ENCODE assay signal across 14 cellular contexts in genomic region chr10:42969909-42970308, GRCh38.
"Had no signal": no experiment of that assay in that cellular context is flagged by ENCODE, and none has a peak within 500 bp of the region (broad histone marks: within the 10 kb centered on the region; RNA-seq: fewer than 3 reads in every experiment).

No MANE protein-coding gene starts in this region.

- H3K27me3 ChIP-seq: testis, upper lobe of left lung had no signal

- H3K4me3 ChIP-seq: left lung, spleen, testis, upper lobe of left lung had no signal

- H3K27ac ChIP-seq: left lung, spleen, testis, upper lobe of left lung had no signal

- DNase-seq: activated naive CD8-positive, alpha-beta T cell treated with anti-CD3 and anti-CD28 coated beads, Interleukin-2, amount 50 U/mL, for 24 hours; activated T-cell treated with anti-CD3 and anti-CD28 coated beads, Interleukin-2, amount 50 U/mL, for 1 hour; effector CD4-positive, alpha-beta T cell; immature natural killer cell; kidney glomerular epithelial cell; midbrain; nephron progenitor cell; stimulated activated CD4-positive, alpha-beta T cell treated with anti-CD3 and anti-CD28 coated beads, Interleukin-4, amount 100 ng/mL, for 1 hour; stimulated activated naive CD4-positive, alpha-beta T cell; T-helper 9 cell; testis; upper lobe of left lung had no signal

- H3K4me1 ChIP-seq: left lung, spleen, testis, upper lobe of left lung had no signal

- ATAC-seq: activated naive CD8-positive, alpha-beta T cell treated with anti-CD3 and anti-CD28 coated beads, Interleukin-2, amount 50 U/mL, for 24 hours; left lung had no signal

- H3K36me3 ChIP-seq: left lung, spleen, upper lobe of left lung had no signal

- H3K9me3 ChIP-seq: left lung, spleen, testis, upper lobe of left lung had no signal
